In the genomic region with DNA sequence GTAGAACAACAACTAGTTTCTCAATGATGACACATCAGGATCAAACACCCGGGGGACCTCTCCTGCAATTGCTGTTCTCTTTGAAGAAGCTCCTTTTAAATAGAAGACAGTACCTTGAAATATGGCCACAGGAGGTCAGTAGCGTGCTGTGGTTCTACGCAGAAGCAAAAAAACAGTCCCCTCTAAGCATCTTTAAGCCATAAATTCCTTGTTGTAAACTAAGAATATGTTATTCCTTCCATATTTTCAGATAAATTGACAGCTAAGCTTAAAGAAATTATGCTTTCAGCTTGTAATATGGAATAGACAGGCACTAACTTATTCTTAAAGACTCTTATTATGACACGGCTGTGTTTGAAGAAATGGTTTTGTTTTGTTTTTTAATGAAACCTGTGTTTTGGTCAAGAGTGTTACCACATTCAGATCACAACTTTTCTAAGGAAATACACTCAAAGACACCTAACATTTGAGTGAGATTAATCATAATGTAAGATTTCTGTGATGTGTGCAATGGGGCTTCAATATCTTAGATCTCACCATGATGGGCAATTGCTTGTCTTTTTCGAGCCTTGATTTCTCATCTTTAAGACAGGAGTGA, we compare ENCODE assay signal across 8 cellular contexts. TPM values are rescaled to one million over a fixed set of nuclear protein-coding genes. Genes with fewer than 3 reads are reported as not detected.
DNase-seq lines count a peak whose midpoint lies in the region; TF ChIP-seq lines count a peak whose summit lies in the region.

No MANE protein-coding gene starts in this region.

- DNase-seq in NCI-H2081 (lab: John Stamatoyannopoulos, UW) (peak; percentile 45 to 65), NCI-H2081 treated with DMSO at 0.1 percent for 48 hours (lab: John Stamatoyannopoulos, UW) (no peak), HuH-7 (ENCODE audit: low spot score) (peak; percentile 55), RKO (ENCODE audit: low spot score) (peak; percentile 75), fibroblast of villous mesenchyme (ENCODE audit: low read depth) (peak; percentile 78), nucleus accumbens (lab: John Stamatoyannopoulos, UW) (peak in 38 of 56 donors; percentile 3 to 71 (median 22)), ureter (ENCODE audit: low spot score) (peak; percentile 65)
- peak; percentile 9 to 10 for DNase-seq in activated T-helper 1 cell treated with anti-CD3 and anti-CD28 coated beads, Interleukin-2, amount 50 U/mL, for 16 hours (ENCODE audit: low read depth in 1 of 2, low spot score in 1 of 2)

- no peak overlapping the region for H3K4me3 ChIP-seq in fibroblast of villous mesenchyme (ENCODE audit: low read depth, low read length)

- peak; percentile 66 for TF ChIP-seq CTCF in fibroblast of villous mesenchyme (IDR thresholded peaks at IDR 0.05; ENCODE audit: insufficient read depth, low read depth, low read length)

RNA-seq across cellular contexts. Expression of a gene that starts 49.7 kb away (rescaled TPM):
- total RNA-seq in fibroblast of villous mesenchyme, result 0.43 and 1.3 TPM in 2 replicates
- 39.5 TPM for total RNA-seq in ureter

Comparison
In these comparisons a context has a peak if more than half of its experiments do, and no peak if none do; other contexts are left out.
1. RNA of a gene that starts 49.7 kb away (total RNA-seq): 39.5 TPM in ureter (single experiment); 0.43 to 1.3 TPM in fibroblast of villous mesenchyme; every median in the first group is over 10 times any median in the second.